In genomic region chr17:21696227-21696626, GRCh38 we compare ENCODE assay signal across 15 cellular contexts. TPM values are rescaled to one million over a fixed set of nuclear protein-coding genes. Genes with fewer than 3 reads are reported as not detected.
"Had no signal": no experiment of that assay in that cellular context is flagged by ENCODE, and none has a peak within 500 bp of the region (broad histone marks: within the 10 kb centered on the region; RNA-seq: fewer than 3 reads in every experiment).

No MANE protein-coding gene starts in this region.

RNA-seq across cellular contexts. Expression of gene KCNJ18, which starts 3.9 kb away (rescaled TPM):
- total RNA-seq: activated B cell treated with CpG ODN at 0.5 μM for 24 hours; activated CD4-positive, alpha-beta memory T cell treated with anti-CD3 and anti-CD28 coated beads for 36 hours; activated CD4-positive, alpha-beta memory T cell treated with anti-CD3 and anti-CD28 coated beads, Interleukin-2, amount 10 ng/mL, durations not matched to agents 7 days and 5 days; activated CD4-positive, alpha-beta T cell treated with anti-CD3 and anti-CD28 coated beads for 36 hours; activated CD4-positive, alpha-beta T cell treated with anti-CD3 and anti-CD28 coated beads, Interleukin-2, amount 10 ng/mL, durations not matched to agents 24 days and 14 days; activated CD4-positive, alpha-beta T cell treated with anti-CD3 and anti-CD28 coated beads, Interleukin-2, amount 10 ng/mL, durations not matched to agents 7 days and 5 days; activated CD8-positive, alpha-beta memory T cell treated with anti-CD3 and anti-CD28 coated beads for 36 hours; activated CD8-positive, alpha-beta memory T cell treated with anti-CD3 and anti-CD28 coated beads, Interleukin-2, amount 10 ng/mL, durations not matched to agents 7 days and 5 days; activated CD8-positive, alpha-beta T cell treated with anti-CD3 and anti-CD28 coated beads for 36 hours; activated CD8-positive, alpha-beta T cell treated with anti-CD3 and anti-CD28 coated beads, Interleukin-2, amount 10 ng/mL, durations not matched to agents 7 days and 5 days; T-cell; T-helper 1 cell treated with Interleukin-12 subunit alpha and Interleukin-12 subunit beta and Interleukin-4 antibody, amounts not matched to agents 30 ng/mL and 1 ng/mL, for 36 hours; T-helper 17 cell; T-helper 2 cell treated with Interferon-gamma antibody and Interleukin-4, amounts not matched to agents 100 ng/mL and 5 ng/mL, for 36 hours; WTC11 had no signal
